16 cellular contexts compared by ENCODE assay signal in genomic region chr1:36327421-36328087, GRCh38. TPM values are rescaled to one million over a fixed set of nuclear protein-coding genes. Genes with fewer than 3 reads are reported as not detected.
DNase-seq lines count a peak whose midpoint lies in the region; ATAC-seq and TF ChIP-seq lines count a peak whose summit lies in the region.
"Had no signal": no experiment of that assay in that cellular context is flagged by ENCODE, and none has a peak within 500 bp of the region (broad histone marks: within the 10 kb centered on the region; RNA-seq: fewer than 3 reads in every experiment).

No MANE protein-coding gene starts in this region.

- no peak for TF ChIP-seq CTCF in right atrium auricular region (IDR thresholded peaks at IDR 0.05)
- TF ChIP-seq CTCF in WTC11 (IDR thresholded peaks at IDR 0.05) = no peak
- TF ChIP-seq CTCF in fibroblast of pulmonary artery (IDR thresholded peaks at IDR 0.05; ENCODE audit: low read length, missing control alignments) = no peak
- no peak for TF ChIP-seq CTCF in upper lobe of right lung (IDR thresholded peaks at IDR 0.05)

- H3K36me3 ChIP-seq in right atrium auricular region = no peaks in the 10 kb centered on the region
- no peaks in the 10 kb centered on the region for H3K36me3 ChIP-seq in upper lobe of right lung
- H3K36me3 ChIP-seq: ascending aorta, WERI-Rb-1 had no signal

- H3K9me3 ChIP-seq in right atrium auricular region (no peaks in the 10 kb centered on the region), upper lobe of right lung (no peaks in the 10 kb centered on the region)
- H3K9me3 ChIP-seq: ascending aorta, SK-N-SH had no signal

- POLR2A ChIA-PET in WTC11 (lab: Charles Lee) = no interaction called here

- no peak overlapping the region for H3K27ac ChIP-seq in right atrium auricular region
- no peak overlapping the region for H3K27ac ChIP-seq in upper lobe of right lung
- no peak overlapping the region for H3K27ac ChIP-seq in caudate nucleus (ENCODE audit: low read depth, low read length)
- H3K27ac ChIP-seq: ascending aorta, parathyroid adenoma, WERI-Rb-1 had no signal

- H3K9me3 Mint-ChIP-seq in WTC11 = no peaks in the 10 kb centered on the region

- peaks cover 18% of the 10 kb centered on the region for H3K27me3 Mint-ChIP-seq in WTC11 (ENCODE audit: low read depth)

- H3K27me3 ChIP-seq in right atrium auricular region (no peaks in the 10 kb centered on the region), upper lobe of right lung (no peaks in the 10 kb centered on the region)
- H3K27me3 ChIP-seq: ascending aorta had no signal

- peak overlapping the region; percentile 64; the same call in 1 of the 2 replicates for H3K27ac Mint-ChIP-seq in WTC11

- peaks cover 17% of the 10 kb centered on the region for H3K4me1 Mint-ChIP-seq in WTC11

- ATAC-seq in Right ventricle myocardium superior (ENCODE audit: poor library complexity) (no peak), WTC11 (no peak), upper lobe of right lung (peak; percentile 7), GM18511 (IDR thresholded peaks at IDR 0.05; ENCODE audit: unreplicated experiment) (no peak), GM18517 (IDR thresholded peaks at IDR 0.05; ENCODE audit: unreplicated experiment) (no peak)

- no peak overlapping the region for H3K4me3 Mint-ChIP-seq in WTC11

- DNase-seq in Right ventricle myocardium superior (peak; percentile 14), right atrium auricular region (ENCODE audit: low spot score) (no peak), WTC11 (ENCODE audit: low spot score) (no peak), fibroblast of pulmonary artery (ENCODE audit: low read depth) (peak; percentile 32), upper lobe of right lung (no peak), caudate nucleus (lab: John Stamatoyannopoulos, UW) (no peak)
- DNase-seq: activated T-cell treated with anti-CD3 and anti-CD28 coated beads, Interleukin-2, amount 50 U/mL, for 1 hour; DMS153; GOT3; NCI-H1436 treated with DMSO at 0.1 percent for 48 hours; SK-N-SH; WERI-Rb-1 had no signal

- H3K36me3 Mint-ChIP-seq in WTC11 = no peaks in the 10 kb centered on the region

- H3K4me3 ChIP-seq in right atrium auricular region (no peak overlapping the region), fibroblast of pulmonary artery (replicated peaks; ENCODE audit: low read depth, low read length) (no peak overlapping the region), upper lobe of right lung (no peak overlapping the region)
- H3K4me3 ChIP-seq: ascending aorta had no signal

- intact Hi-C loops in Right ventricle myocardium superior (cut with DNase I) = no loop called here
- intact Hi-C loops in upper lobe of right lung (cut with DNase I) = no loop called here

- H3K4me1 ChIP-seq in right atrium auricular region = peaks cover 0 to 27% of the 10 kb centered on the region in 2 donors
- peaks cover 21% of the 10 kb centered on the region for H3K4me1 ChIP-seq in upper lobe of right lung
- H3K4me1 ChIP-seq: parathyroid adenoma had no signal

- CTCF ChIA-PET in WTC11 (lab: Charles Lee) = interaction anchor here (1.0 to 1.5 kb wide), 2 partner anchors 15 to 42 kb away, joined by 4 read pairs; no protein-coding TSS in a partner anchor

TF ChIP-seq in WTC11, 78 proteins besides CTCF, POLR2A, EP300 and RAD21:
- no peak for TF ChIP-seq AR (CRISPR knock-in tag; IDR thresholded peaks at IDR 0.05)
- TF ChIP-seq CREB1 (CRISPR knock-in tag; IDR thresholded peaks at IDR 0.05) = no peak
- TF ChIP-seq ZNF317 (CRISPR knock-in tag; IDR thresholded peaks at IDR 0.05; ENCODE audit: borderline replicate concordance, low read depth) = no peak
- TF ChIP-seq PREB (CRISPR knock-in tag; IDR thresholded peaks at IDR 0.05; ENCODE audit: borderline replicate concordance) = no peak
- no peak for TF ChIP-seq NFE2L1 (CRISPR knock-in tag; IDR thresholded peaks at IDR 0.05)
- TF ChIP-seq HMGA2 (CRISPR knock-in tag; IDR thresholded peaks at IDR 0.05) = no peak
- TF ChIP-seq NFATC4 (CRISPR knock-in tag; IDR thresholded peaks at IDR 0.05) = no peak
- no peak for TF ChIP-seq ETV6 (CRISPR knock-in tag; IDR thresholded peaks at IDR 0.05)
- TF ChIP-seq USF2 (CRISPR knock-in tag; IDR thresholded peaks at IDR 0.05) = no peak
- no peak for TF ChIP-seq ZNF512 (CRISPR knock-in tag; IDR thresholded peaks at IDR 0.05; ENCODE audit: borderline replicate concordance)
- no peak for TF ChIP-seq JAZF1 (CRISPR knock-in tag; IDR thresholded peaks at IDR 0.05)

RNA-seq across cellular contexts. Expression of gene EVA1B, which starts 4.1 kb away (rescaled TPM):
- total RNA-seq in Right ventricle myocardium superior (10.8 TPM), right atrium auricular region (10 to 100 TPM; 24.6 to 45.8 TPM), WTC11 (2021) (32.0 to 45.2 TPM (median 41.5 TPM) in 3 replicates), upper lobe of right lung (27.2 TPM)

RNA-seq across cellular contexts. Expression of gene SH3D21, which starts 21.4 kb away (rescaled TPM):
- 1.3 TPM for total RNA-seq in Right ventricle myocardium superior
- total RNA-seq in right atrium auricular region = 1 to 10 TPM; 1.2 to 1.4 TPM
- total RNA-seq in WTC11 (2021) = 22.1 to 29.3 TPM (median 26.9 TPM) in 3 replicates
- 10.2 TPM for total RNA-seq in upper lobe of right lung

RNA-seq across cellular contexts. Expression of gene STK40, which starts 58.2 kb away (rescaled TPM):
- total RNA-seq in Right ventricle myocardium superior (73.5 TPM), right atrium auricular region (10 to 100 TPM; 50.5 to 74.7 TPM), WTC11 (2021) (17.8 to 24.7 TPM (median 20.4 TPM) in 3 replicates), upper lobe of right lung (78.9 TPM)

Comparison
In these comparisons a context has a peak if more than half of its experiments do, and no peak if none do; other contexts are left out.
1. DNase-seq: peak in Right ventricle myocardium superior (single experiment) and fibroblast of pulmonary artery (single experiment); none in right atrium auricular region (single experiment), WTC11 (single experiment), upper lobe of right lung (single experiment) and caudate nucleus (0 of 61).